In the genomic region with DNA sequence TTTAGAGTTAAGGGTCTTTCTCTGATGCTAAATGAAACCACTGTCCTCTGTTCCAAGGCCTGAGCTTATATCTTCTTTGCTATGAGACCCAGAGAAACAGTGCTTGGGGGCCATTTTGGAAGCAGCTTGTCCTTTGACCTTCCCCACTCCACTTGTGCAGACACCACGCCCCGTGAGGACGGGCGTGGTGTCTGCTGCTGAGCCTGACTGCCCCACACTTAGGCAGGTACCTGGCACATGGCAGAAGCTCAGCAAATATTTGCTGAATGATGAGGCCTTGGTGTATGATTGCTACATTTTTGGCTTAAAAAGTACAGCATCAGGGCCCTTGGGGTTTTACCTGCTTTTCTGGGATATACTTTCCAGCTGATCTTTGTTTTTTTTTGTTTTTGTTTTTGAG, we compare ENCODE assay signal across 8 cellular contexts.
DNase-seq lines count a peak whose midpoint lies in the region; ATAC-seq and TF ChIP-seq lines count a peak whose summit lies in the region.

No MANE protein-coding gene starts in this region.

- H3K36me3 Mint-ChIP-seq in activated naive CD4-positive, alpha-beta T cell treated with anti-CD3 and anti-CD28 coated beads, Interleukin-2, amount 50 U/mL, for 24 hours: peaks cover 2% of the 10 kb centered on the region
- H3K36me3 Mint-ChIP-seq in activated naive CD8-positive, alpha-beta T cell treated with anti-CD3 and anti-CD28 coated beads, Interleukin-2, amount 10 ng/mL, durations not matched to agents 7 days and 5 days: peaks cover 13% of the 10 kb centered on the region

- H3K27me3 ChIP-seq in lower lobe of right lung (ENCODE audit: low read depth) (no peaks in the 10 kb centered on the region), uterus (no peaks in the 10 kb centered on the region)

- intact Hi-C loops in lower lobe of right lung (cut with DNase I): no loop called here
- intact Hi-C loops in uterus (cut with DNase I; ENCODE audit: low total_unique reads): no loop called here

- H3K27ac ChIP-seq in lower lobe of right lung: peak overlapping the region; percentile 70
- peak overlapping the region; percentile 79 to 83 for H3K27ac ChIP-seq in uterus

- peak overlapping the region; percentile 98 for H3K27ac Mint-ChIP-seq in activated naive CD4-positive, alpha-beta T cell treated with anti-CD3 and anti-CD28 coated beads, Interleukin-2, amount 50 U/mL, for 24 hours
- H3K27ac Mint-ChIP-seq in activated naive CD8-positive, alpha-beta T cell treated with anti-CD3 and anti-CD28 coated beads, Interleukin-2, amount 10 ng/mL, durations not matched to agents 7 days and 5 days: peak overlapping the region; percentile 90

- POLR2A ChIA-PET in activated naive CD8-positive, alpha-beta T cell treated with anti-CD3 and anti-CD28 coated beads, Interleukin-2, amount 10 ng/mL, durations not matched to agents 7 days and 5 days (lab: Charles Lee): interaction anchor here (0.8 to 3.6 kb wide), 4 partner anchors 10 to 71 kb away, joined by 4 to 36 read pairs (median 12); a partner anchor contains a TSS

- TF ChIP-seq CTCF in lower lobe of right lung (IDR thresholded peaks at IDR 0.05) (no peak), uterus (IDR thresholded peaks at IDR 0.05) (no peak)

- no peak for DNase-seq in activated naive CD4-positive, alpha-beta T cell treated with anti-CD3 and anti-CD28 coated beads, Interleukin-2, amount 50 U/mL, for 16 hours
- no peak for DNase-seq in activated naive CD8-positive, alpha-beta T cell treated with anti-CD3 and anti-CD28 coated beads, Interleukin-2, amount 10 ng/mL, durations not matched to agents 7 days and 5 days
- DNase-seq in lower lobe of right lung: no peak
- DNase-seq in uterus: no peak
- no peak for DNase-seq in H4 (ENCODE audit: low spot score)
- DNase-seq in GM03348 (ENCODE audit: low spot score): no peak

- H3K27me3 Mint-ChIP-seq in activated naive CD4-positive, alpha-beta T cell treated with anti-CD3 and anti-CD28 coated beads, Interleukin-2, amount 50 U/mL, for 24 hours: no peaks in the 10 kb centered on the region
- no peaks in the 10 kb centered on the region for H3K27me3 Mint-ChIP-seq in activated naive CD8-positive, alpha-beta T cell treated with anti-CD3 and anti-CD28 coated beads, Interleukin-2, amount 10 ng/mL, durations not matched to agents 7 days and 5 days

- H3K4me1 ChIP-seq in lower lobe of right lung (peaks cover 85% of the 10 kb centered on the region), uterus (peaks cover 13 to 17% of the 10 kb centered on the region in 2 donors)

- H3K9me3 Mint-ChIP-seq in activated naive CD4-positive, alpha-beta T cell treated with anti-CD3 and anti-CD28 coated beads, Interleukin-2, amount 50 U/mL, for 24 hours: no peaks in the 10 kb centered on the region
- no peaks in the 10 kb centered on the region for H3K9me3 Mint-ChIP-seq in activated naive CD8-positive, alpha-beta T cell treated with anti-CD3 and anti-CD28 coated beads, Interleukin-2, amount 10 ng/mL, durations not matched to agents 7 days and 5 days

- ATAC-seq in activated naive CD8-positive, alpha-beta T cell treated with anti-CD3 and anti-CD28 coated beads, Interleukin-2, amount 10 ng/mL, durations not matched to agents 7 days and 5 days (ENCODE audit: low read depth): no peak
- ATAC-seq in lower lobe of right lung (peak; percentile 66 to 68), HG03342 (IDR thresholded peaks at IDR 0.05; ENCODE audit: unreplicated experiment) (no peak)

- peak overlapping the region; percentile 79 for H3K4me3 Mint-ChIP-seq in activated naive CD4-positive, alpha-beta T cell treated with anti-CD3 and anti-CD28 coated beads, Interleukin-2, amount 50 U/mL, for 24 hours
- peak overlapping the region; percentile 82 for H3K4me3 Mint-ChIP-seq in activated naive CD8-positive, alpha-beta T cell treated with anti-CD3 and anti-CD28 coated beads, Interleukin-2, amount 10 ng/mL, durations not matched to agents 7 days and 5 days

- H3K4me3 ChIP-seq in lower lobe of right lung (no peak overlapping the region), uterus (no peak overlapping the region)

- H3K36me3 ChIP-seq in lower lobe of right lung (peaks cover 6% of the 10 kb centered on the region), uterus (no peaks in the 10 kb centered on the region)

- H3K9me3 ChIP-seq in lower lobe of right lung: no peaks in the 10 kb centered on the region
- H3K9me3 ChIP-seq in uterus: no peaks in the 10 kb centered on the region

- H3K4me1 Mint-ChIP-seq in activated naive CD4-positive, alpha-beta T cell treated with anti-CD3 and anti-CD28 coated beads, Interleukin-2, amount 50 U/mL, for 24 hours: peaks cover 90% of the 10 kb centered on the region
- H3K4me1 Mint-ChIP-seq in activated naive CD8-positive, alpha-beta T cell treated with anti-CD3 and anti-CD28 coated beads, Interleukin-2, amount 10 ng/mL, durations not matched to agents 7 days and 5 days: peaks cover 76% of the 10 kb centered on the region

- TF ChIP-seq POLR2A in uterus (IDR thresholded peaks at IDR 0.05): no peak

Comparison
In these comparisons a context has a peak if more than half of its experiments do, and no peak if none do; other contexts are left out.
1. ATAC-seq: peak in lower lobe of right lung (2 of 2); none in activated naive CD8-positive, alpha-beta T cell treated with anti-CD3 and anti-CD28 coated beads, Interleukin-2, amount 10 ng/mL, durations not matched to agents 7 days and 5 days (single experiment) and HG03342 (single experiment).